In the genomic region with DNA sequence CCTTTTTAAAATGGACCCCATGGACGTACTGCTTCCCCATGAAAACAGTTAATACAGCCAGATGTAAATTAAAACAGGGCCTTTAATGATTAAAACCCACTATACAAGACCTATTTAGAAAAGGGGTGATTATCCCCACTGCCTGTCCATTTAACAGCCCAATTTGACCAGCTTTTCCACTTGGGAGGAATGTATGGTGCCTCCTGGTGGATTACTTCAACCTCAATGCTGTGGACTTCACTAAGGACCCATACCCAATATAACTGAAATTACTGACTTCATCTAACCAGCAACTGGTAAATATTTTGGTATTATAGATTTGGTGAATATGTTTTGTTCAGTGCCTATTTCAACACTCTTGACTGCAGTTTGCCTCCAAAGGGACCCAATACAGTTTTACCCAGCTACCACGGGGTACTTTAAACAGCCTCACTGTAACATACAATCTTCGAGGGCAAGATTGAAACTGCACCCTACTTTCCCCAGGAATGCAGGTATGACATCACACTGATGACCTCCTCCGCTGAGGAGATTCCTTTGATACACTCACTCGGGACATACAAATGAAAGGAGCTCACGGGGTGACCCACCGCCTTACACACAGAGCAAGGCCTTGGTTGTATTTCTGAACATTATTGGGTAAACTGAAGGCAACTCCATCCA, we compare ENCODE assay signal across 1 cellular context.
TF ChIP-seq lines count a peak whose summit lies in the region.

No MANE protein-coding gene starts in this region.

TF ChIP-seq in K562, 482 proteins besides CTCF, POLR2A, EP300 and RAD21 (continued from another document):
- TF ChIP-seq CBX3 (IDR thresholded peaks at IDR 0.05; ENCODE audit: borderline replicate concordance in 1 of 2, low read length in 2 of 2) (peak in 1 of 2 experiments; percentile 38; a peak in 1 of 3 replicates), MAFK (IDR thresholded peaks at IDR 0.05; ENCODE audit: low read length) (no peak), NR2F6 (CRISPR knock-in tag; IDR thresholded peaks at IDR 0.05) (no peak), TEAD4 (IDR thresholded peaks at IDR 0.05; ENCODE audit: low read length) (peak; percentile 58; the same call in 1 of the 2 replicates), TEAD4 (CRISPR knock-in tag; IDR thresholded peaks at IDR 0.05; ENCODE audit: borderline replicate concordance) (no peak), ZNF134 (CRISPR knock-in tag; conservative IDR thresholded peaks at IDR 0.05) (no peak), JUND (IDR thresholded peaks at IDR 0.05; ENCODE audit: borderline replicate concordance, low read depth, low read length) (no peak), JUND (tag; IDR thresholded peaks at IDR 0.05; ENCODE audit: borderline replicate concordance, low read depth, low read length) (peak; percentile 53; the same call in 1 of the 3 replicates), ATF7 (IDR thresholded peaks at IDR 0.05) (0 out of 2 replicates have a peak, but pooled peaks have one; percentile 32), YY1 (IDR thresholded peaks at IDR 0.05; ENCODE audit: borderline replicate concordance in 1 of 3, control insufficient read depth in 1 of 3, extremely low read depth in 1 of 3, insufficient read depth in 3 of 3, insufficient read length in 1 of 3, insufficient replicate concordance in 2 of 3, low read depth in 1 of 3, low read length in 2 of 3) (no peak), CEBPG (CRISPR knock-in tag; IDR thresholded peaks at IDR 0.05) (no peak), CEBPG (tag; conservative IDR thresholded peaks at IDR 0.05 in 1 of 2, IDR thresholded peaks at IDR 0.05 in 1 of 2) (no peak; a peak in 1 of 4 replicates), DIDO1 (tag; IDR thresholded peaks at IDR 0.05; ENCODE audit: low read depth) (no peak), HNRNPLL (IDR thresholded peaks at IDR 0.05; ENCODE audit: low read depth, low read length, poor library complexity, severe bottlenecking) (no peak), GATA2 (CRISPR knock-in tag; IDR thresholded peaks at IDR 0.05) (no peak), KLF16 (IDR thresholded peaks at IDR 0.05) (no peak), HOXB6 (CRISPR knock-in tag; IDR thresholded peaks at IDR 0.05; ENCODE audit: borderline replicate concordance) (no peak), NCOA2 (IDR thresholded peaks at IDR 0.05; ENCODE audit: partially characterized antibody in 2 of 2) (no peak), MYC (IDR thresholded peaks at IDR 0.05; ENCODE audit: low read depth, low read length) (no peak), MYC (CRISPR knock-in tag; IDR thresholded peaks at IDR 0.05; ENCODE audit: borderline replicate concordance, low read depth) (no peak), NCOA4 (IDR thresholded peaks at IDR 0.05; ENCODE audit: partially characterized antibody) (no peak), TEAD1 (CRISPR knock-in tag; IDR thresholded peaks at IDR 0.05) (peak in 1 of 2 experiments; percentile 42; a peak in 1 of 4 replicates), CBFA2T3 (IDR thresholded peaks at IDR 0.05) (no peak), PHF20 (IDR thresholded peaks at IDR 0.05; ENCODE audit: partially characterized antibody) (no peak), RUNX1 (IDR thresholded peaks at IDR 0.05; ENCODE audit: low read depth) (no peak), ATF1 (CRISPR knock-in tag; IDR thresholded peaks at IDR 0.05) (no peak), ATF1 (tag; IDR thresholded peaks at IDR 0.05) (peak; percentile 46), CC2D1A (IDR thresholded peaks at IDR 0.05) (no peak), CREM (IDR thresholded peaks at IDR 0.05; ENCODE audit: low read depth) (peak; percentile 48), ZSCAN29 (IDR thresholded peaks at IDR 0.05) (no peak), ZNF75A (CRISPR knock-in tag; IDR thresholded peaks at IDR 0.05) (no peak), SP1 (CRISPR knock-in tag; IDR thresholded peaks at IDR 0.05) (no peak), ETV6 (IDR thresholded peaks at IDR 0.05; ENCODE audit: borderline replicate concordance in 1 of 2, low read depth in 2 of 2, low read length in 1 of 2) (no peak), ETV6 (CRISPR knock-in tag; IDR thresholded peaks at IDR 0.05; ENCODE audit: borderline replicate concordance) (no peak), SMC3 (conservative IDR thresholded peaks at IDR 0.05; ENCODE audit: insufficient read depth, low read depth, low read length) (0 out of 2 replicates have a peak, but pooled peaks have one; percentile 5), BDP1 (IDR thresholded peaks at IDR 0.05; ENCODE audit: insufficient read depth, insufficient read length) (no peak), ZNF695 (CRISPR knock-in tag; IDR thresholded peaks at IDR 0.05) (no peak), ARID2 (IDR thresholded peaks at IDR 0.05) (no peak), PCBP1 (IDR thresholded peaks at IDR 0.05; ENCODE audit: low read depth, low read length, poor library complexity, severe bottlenecking) (no peak), GATAD2A (IDR thresholded peaks at IDR 0.05) (no peak)
- TF ChIP-seq, protein P1, sequence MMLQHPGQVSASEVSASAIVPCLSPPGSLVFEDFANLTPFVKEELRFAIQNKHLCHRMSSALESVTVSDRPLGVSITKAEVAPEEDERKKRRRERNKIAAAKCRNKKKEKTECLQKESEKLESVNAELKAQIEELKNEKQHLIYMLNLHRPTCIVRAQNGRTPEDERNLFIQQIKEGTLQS (IDR thresholded peaks at IDR 0.05): peak; percentile 66
- TF ChIP-seq, protein P1 (CRISPR knock-in tag; conservative IDR thresholded peaks at IDR 0.05): no peak
- TF ChIP-seq, protein P2, sequence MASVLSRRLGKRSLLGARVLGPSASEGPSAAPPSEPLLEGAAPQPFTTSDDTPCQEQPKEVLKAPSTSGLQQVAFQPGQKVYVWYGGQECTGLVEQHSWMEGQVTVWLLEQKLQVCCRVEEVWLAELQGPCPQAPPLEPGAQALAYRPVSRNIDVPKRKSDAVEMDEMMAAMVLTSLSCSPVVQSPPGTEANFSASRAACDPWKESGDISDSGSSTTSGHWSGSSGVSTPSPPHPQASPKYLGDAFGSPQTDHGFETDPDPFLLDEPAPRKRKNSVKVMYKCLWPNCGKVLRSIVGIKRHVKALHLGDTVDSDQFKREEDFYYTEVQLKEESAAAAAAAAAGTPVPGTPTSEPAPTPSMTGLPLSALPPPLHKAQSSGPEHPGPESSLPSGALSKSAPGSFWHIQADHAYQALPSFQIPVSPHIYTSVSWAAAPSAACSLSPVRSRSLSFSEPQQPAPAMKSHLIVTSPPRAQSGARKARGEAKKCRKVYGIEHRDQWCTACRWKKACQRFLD (CRISPR knock-in tag; IDR thresholded peaks at IDR 0.05): peak; percentile 49; the same call in 1 of the 2 replicates
- TF ChIP-seq, protein P3, sequence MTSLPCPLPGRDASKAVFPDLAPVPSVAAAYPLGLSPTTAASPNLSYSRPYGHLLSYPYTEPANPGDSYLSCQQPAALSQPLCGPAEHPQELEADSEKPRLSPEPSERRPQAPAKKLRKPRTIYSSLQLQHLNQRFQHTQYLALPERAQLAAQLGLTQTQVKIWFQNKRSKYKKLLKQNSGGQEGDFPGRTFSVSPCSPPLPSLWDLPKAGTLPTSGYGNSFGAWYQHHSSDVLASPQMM (CRISPR knock-in tag; IDR thresholded peaks at IDR 0.05): no peak
- TF ChIP-seq, protein P4, sequence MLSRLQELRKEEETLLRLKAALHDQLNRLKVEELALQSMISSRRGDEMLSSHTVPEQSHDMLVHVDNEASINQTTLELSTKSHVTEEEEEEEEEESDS (CRISPR knock-in tag; IDR thresholded peaks at IDR 0.05): no peak
- TF ChIP-seq, protein P5, sequence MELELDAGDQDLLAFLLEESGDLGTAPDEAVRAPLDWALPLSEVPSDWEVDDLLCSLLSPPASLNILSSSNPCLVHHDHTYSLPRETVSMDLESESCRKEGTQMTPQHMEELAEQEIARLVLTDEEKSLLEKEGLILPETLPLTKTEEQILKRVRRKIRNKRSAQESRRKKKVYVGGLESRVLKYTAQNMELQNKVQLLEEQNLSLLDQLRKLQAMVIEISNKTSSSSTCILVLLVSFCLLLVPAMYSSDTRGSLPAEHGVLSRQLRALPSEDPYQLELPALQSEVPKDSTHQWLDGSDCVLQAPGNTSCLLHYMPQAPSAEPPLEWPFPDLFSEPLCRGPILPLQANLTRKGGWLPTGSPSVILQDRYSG (tag; conservative IDR thresholded peaks at IDR 0.05; ENCODE audit: low read depth): no peak
- TF ChIP-seq, protein P6, sequence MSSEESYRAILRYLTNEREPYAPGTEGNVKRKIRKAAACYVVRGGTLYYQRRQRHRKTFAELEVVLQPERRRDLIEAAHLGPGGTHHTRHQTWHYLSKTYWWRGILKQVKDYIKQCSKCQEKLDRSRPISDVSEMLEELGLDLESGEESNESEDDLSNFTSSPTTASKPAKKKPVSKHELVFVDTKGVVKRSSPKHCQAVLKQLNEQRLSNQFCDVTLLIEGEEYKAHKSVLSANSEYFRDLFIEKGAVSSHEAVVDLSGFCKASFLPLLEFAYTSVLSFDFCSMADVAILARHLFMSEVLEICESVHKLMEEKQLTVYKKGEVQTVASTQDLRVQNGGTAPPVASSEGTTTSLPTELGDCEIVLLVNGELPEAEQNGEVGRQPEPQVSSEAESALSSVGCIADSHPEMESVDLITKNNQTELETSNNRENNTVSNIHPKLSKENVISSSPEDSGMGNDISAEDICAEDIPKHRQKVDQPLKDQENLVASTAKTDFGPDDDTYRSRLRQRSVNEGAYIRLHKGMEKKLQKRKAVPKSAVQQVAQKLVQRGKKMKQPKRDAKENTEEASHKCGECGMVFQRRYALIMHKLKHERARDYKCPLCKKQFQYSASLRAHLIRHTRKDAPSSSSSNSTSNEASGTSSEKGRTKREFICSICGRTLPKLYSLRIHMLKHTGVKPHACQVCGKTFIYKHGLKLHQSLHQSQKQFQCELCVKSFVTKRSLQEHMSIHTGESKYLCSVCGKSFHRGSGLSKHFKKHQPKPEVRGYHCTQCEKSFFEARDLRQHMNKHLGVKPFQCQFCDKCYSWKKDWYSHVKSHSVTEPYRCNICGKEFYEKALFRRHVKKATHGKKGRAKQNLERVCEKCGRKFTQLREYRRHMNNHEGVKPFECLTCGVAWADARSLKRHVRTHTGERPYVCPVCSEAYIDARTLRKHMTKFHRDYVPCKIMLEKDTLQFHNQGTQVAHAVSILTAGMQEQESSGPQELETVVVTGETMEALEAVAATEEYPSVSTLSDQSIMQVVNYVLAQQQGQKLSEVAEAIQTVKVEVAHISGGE (CRISPR knock-in tag; IDR thresholded peaks at IDR 0.05): no peak
TF ChIP-seq in K562: peak in this region for 13.
